8 cellular contexts compared by ENCODE assay signal in genomic region chr4:1351854-1352633, GRCh38. TPM values are rescaled to one million over a fixed set of nuclear protein-coding genes. Genes with fewer than 3 reads are reported as not detected.
DNase-seq lines count a peak whose midpoint lies in the region; ATAC-seq and TF ChIP-seq lines count a peak whose summit lies in the region.

No MANE protein-coding gene starts in this region.

- TF ChIP-seq EP300 in Ishikawa (IDR thresholded peaks at IDR 0.05; ENCODE audit: borderline replicate concordance) (no peak), suprapubic skin (IDR thresholded peaks at IDR 0.05) (no peak)

- WGBS in suprapubic skin = 40% methylated on average over 4 of the region's 26 CpGs

- H3K36me3 ChIP-seq in RWPE2 (ENCODE audit: low read depth) (peaks cover 29% of the 10 kb centered on the region), suprapubic skin (peaks cover 59% of the 10 kb centered on the region)

- peak; percentile 56 for ATAC-seq in RWPE2 (ENCODE audit: low read depth)
- no peak for ATAC-seq in omental fat pad (ENCODE audit: low FRiP score)
- ATAC-seq in GM18858 (IDR thresholded peaks at IDR 0.05; ENCODE audit: unreplicated experiment) = no peak

- DNase-seq in DMS79 treated with DMSO at 0.1 percent for 48 hours (lab: John Stamatoyannopoulos, UW) = peak; percentile 20
- no peak for DNase-seq in RWPE2 (ENCODE audit: low spot score)
- peak; percentile 83 for DNase-seq in activated T-helper 9 cell treated with anti-CD3 and anti-CD28 coated beads, Interleukin-2, amount 50 U/mL, for 16 hours (ENCODE audit: low read depth)
- DNase-seq in foreskin fibroblast = peak; percentile 56 to 87
- peak; percentile 89 for DNase-seq in omental fat pad (ENCODE audit: low spot score)
- peak; percentile 89 to 92 for DNase-seq in suprapubic skin (ENCODE audit: low spot score in 2 of 2)

- TF ChIP-seq POLR2A in suprapubic skin (IDR thresholded peaks at IDR 0.05) = no peak

- H3K4me3 ChIP-seq in RWPE2 (ENCODE audit: severe bottlenecking) = no peak overlapping the region
- no peak overlapping the region for H3K4me3 ChIP-seq in foreskin fibroblast (ENCODE audit: low read depth in 1 of 2, low read length in 2 of 2)
- H3K4me3 ChIP-seq in suprapubic skin = no peak overlapping the region

- no peaks in the 10 kb centered on the region for H3K9me3 ChIP-seq in RWPE2 (ENCODE audit: severe bottlenecking)
- H3K9me3 ChIP-seq in suprapubic skin = no peaks in the 10 kb centered on the region

- H3K4me1 ChIP-seq in RWPE2 (ENCODE audit: insufficient read depth, poor library complexity, severe bottlenecking) (no peaks in the 10 kb centered on the region), suprapubic skin (peaks cover 27% of the 10 kb centered on the region)

- TF ChIP-seq CTCF in RWPE2 (IDR thresholded peaks at IDR 0.05; ENCODE audit: poor library complexity, severe bottlenecking) (peak; percentile 95), foreskin fibroblast (IDR thresholded peaks at IDR 0.05; ENCODE audit: low read depth, low read length) (peak; percentile 94), omental fat pad (IDR thresholded peaks at IDR 0.05) (peak in 1 of 3 donors; percentile 85), suprapubic skin (IDR thresholded peaks at IDR 0.05) (peak; percentile 82 to 94)

- TF ChIP-seq RAD21 in Ishikawa (IDR thresholded peaks at IDR 0.05; ENCODE audit: low read depth) = peak; percentile 72

- no peaks in the 10 kb centered on the region for H3K27me3 ChIP-seq in RWPE2 (ENCODE audit: insufficient read depth, poor library complexity, severe bottlenecking)
- H3K27me3 ChIP-seq in suprapubic skin = no peaks in the 10 kb centered on the region

- H3K27ac ChIP-seq in RWPE2 (ENCODE audit: poor library complexity, severe bottlenecking) (no peak overlapping the region), suprapubic skin (no peak overlapping the region)

TF ChIP-seq in Ishikawa, 13 proteins besides CTCF, POLR2A, EP300 and RAD21:
- TF ChIP-seq TAF1 (IDR thresholded peaks at IDR 0.05; ENCODE audit: low read depth) (no peak), TEAD4 (IDR thresholded peaks at IDR 0.05) (no peak), CREB1 (IDR thresholded peaks at IDR 0.05; ENCODE audit: low read depth) (no peak), MAX (IDR thresholded peaks at IDR 0.05) (no peak), ZBTB7A (IDR thresholded peaks at IDR 0.05; ENCODE audit: low read depth) (no peak), YY1 (IDR thresholded peaks at IDR 0.05; ENCODE audit: low read depth) (no peak), FOXM1 (IDR thresholded peaks at IDR 0.05; ENCODE audit: borderline replicate concordance, low read depth) (no peak), NFIC (IDR thresholded peaks at IDR 0.05) (no peak), TCF12 (IDR thresholded peaks at IDR 0.05; ENCODE audit: low read depth) (no peak), CEBPB (IDR thresholded peaks at IDR 0.05) (no peak)
- TF ChIP-seq, protein P1, sequence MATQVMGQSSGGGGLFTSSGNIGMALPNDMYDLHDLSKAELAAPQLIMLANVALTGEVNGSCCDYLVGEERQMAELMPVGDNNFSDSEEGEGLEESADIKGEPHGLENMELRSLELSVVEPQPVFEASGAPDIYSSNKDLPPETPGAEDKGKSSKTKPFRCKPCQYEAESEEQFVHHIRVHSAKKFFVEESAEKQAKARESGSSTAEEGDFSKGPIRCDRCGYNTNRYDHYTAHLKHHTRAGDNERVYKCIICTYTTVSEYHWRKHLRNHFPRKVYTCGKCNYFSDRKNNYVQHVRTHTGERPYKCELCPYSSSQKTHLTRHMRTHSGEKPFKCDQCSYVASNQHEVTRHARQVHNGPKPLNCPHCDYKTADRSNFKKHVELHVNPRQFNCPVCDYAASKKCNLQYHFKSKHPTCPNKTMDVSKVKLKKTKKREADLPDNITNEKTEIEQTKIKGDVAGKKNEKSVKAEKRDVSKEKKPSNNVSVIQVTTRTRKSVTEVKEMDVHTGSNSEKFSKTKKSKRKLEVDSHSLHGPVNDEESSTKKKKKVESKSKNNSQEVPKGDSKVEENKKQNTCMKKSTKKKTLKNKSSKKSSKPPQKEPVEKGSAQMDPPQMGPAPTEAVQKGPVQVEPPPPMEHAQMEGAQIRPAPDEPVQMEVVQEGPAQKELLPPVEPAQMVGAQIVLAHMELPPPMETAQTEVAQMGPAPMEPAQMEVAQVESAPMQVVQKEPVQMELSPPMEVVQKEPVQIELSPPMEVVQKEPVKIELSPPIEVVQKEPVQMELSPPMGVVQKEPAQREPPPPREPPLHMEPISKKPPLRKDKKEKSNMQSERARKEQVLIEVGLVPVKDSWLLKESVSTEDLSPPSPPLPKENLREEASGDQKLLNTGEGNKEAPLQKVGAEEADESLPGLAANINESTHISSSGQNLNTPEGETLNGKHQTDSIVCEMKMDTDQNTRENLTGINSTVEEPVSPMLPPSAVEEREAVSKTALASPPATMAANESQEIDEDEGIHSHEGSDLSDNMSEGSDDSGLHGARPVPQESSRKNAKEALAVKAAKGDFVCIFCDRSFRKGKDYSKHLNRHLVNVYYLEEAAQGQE (IDR thresholded peaks at IDR 0.05; ENCODE audit: low read depth) = no peak
- TF ChIP-seq, protein P2, sequence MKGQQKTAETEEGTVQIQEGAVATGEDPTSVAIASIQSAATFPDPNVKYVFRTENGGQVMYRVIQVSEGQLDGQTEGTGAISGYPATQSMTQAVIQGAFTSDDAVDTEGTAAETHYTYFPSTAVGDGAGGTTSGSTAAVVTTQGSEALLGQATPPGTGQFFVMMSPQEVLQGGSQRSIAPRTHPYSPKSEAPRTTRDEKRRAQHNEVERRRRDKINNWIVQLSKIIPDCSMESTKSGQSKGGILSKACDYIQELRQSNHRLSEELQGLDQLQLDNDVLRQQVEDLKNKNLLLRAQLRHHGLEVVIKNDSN (IDR thresholded peaks at IDR 0.05) = no peak

RNA-seq across cellular contexts. Expression of gene UVSSA, which starts 5.0 kb away (rescaled TPM):
- total RNA-seq in omental fat pad (10 to 100 TPM; 10.2 to 28.2 (median 13.0) TPM), suprapubic skin (100 to 1,000 TPM in 1 of 4 donors, 10 to 100 TPM in 3; 16.2 to 107 (median 24.9) TPM)

RNA-seq across cellular contexts. Expression of gene NKX1-1, which starts 54.2 kb away (rescaled TPM):
- total RNA-seq in omental fat pad (not detected), suprapubic skin (not detected)
